ENCODE assay signal across 11 cellular contexts in genomic region chr13:100506600-100507422, GRCh38.
DNase-seq lines count a peak whose midpoint lies in the region; ATAC-seq, FAIRE-seq and TF ChIP-seq lines count a peak whose summit lies in the region.
"Had no signal": no experiment of that assay in that cellular context is flagged by ENCODE, and none has a peak within 500 bp of the region (broad histone marks: within the 10 kb centered on the region; RNA-seq: fewer than 3 reads in every experiment).

No MANE protein-coding gene starts in this region.

- no peak overlapping the region for H4K8ac ChIP-seq in H1 (ENCODE audit: extremely low read depth, insufficient read depth, low read length)

- CTCF ChIA-PET in H1 (lab: Charles Lee; ENCODE audit: partially characterized antibody), result interaction anchor here (0.6 to 0.7 kb wide), 2 partner anchors 381 to 892 kb away, joined by 3 read pairs; no protein-coding TSS in a partner anchor

- no peaks in the 10 kb centered on the region for H3K36me3 ChIP-seq in H1 (ENCODE audit: control insufficient read depth in 2 of 4, insufficient read depth in 4 of 4, low read length in 3 of 4)
- H3K36me3 ChIP-seq: tibial nerve had no signal

- no peaks in the 10 kb centered on the region for H3K9me3 ChIP-seq in H1 (ENCODE audit: insufficient read depth in 2 of 2, low read depth in 1 of 2, low read length in 1 of 2)
- H3K9me3 ChIP-seq: tibial nerve had no signal

- in situ Hi-C loops in GM13976 (cut with MboI; ENCODE audit: low sequenced_read_pairs, unreplicated experiment), result loop anchor here (25.0 kb wide), 1 partner anchor 595 kb away; no protein-coding TSS in a partner anchor

- no peak overlapping the region for H3K23ac ChIP-seq in H1 (ENCODE audit: insufficient read length)

- H2BK120ac ChIP-seq in H1 (replicated peaks; ENCODE audit: low read depth, low read length), result no peak overlapping the region

- H3K79me2 ChIP-seq in H1 (ENCODE audit: control insufficient read depth in 1 of 2, insufficient read depth in 2 of 2, low read length in 2 of 2), result no peaks in the 10 kb centered on the region

- no peak overlapping the region for H3K27ac ChIP-seq in H1 (ENCODE audit: low read depth, low read length)
- H3K27ac ChIP-seq: PC-9, tibial nerve had no signal

- no peak for TF ChIP-seq EP300 in H1 (IDR thresholded peaks at IDR 0.05; ENCODE audit: borderline replicate concordance in 1 of 2, low read depth in 2 of 2, low read length in 2 of 2)

- no peak overlapping the region for H3K4me3 ChIP-seq in H1 (ENCODE audit: extremely low read depth in 1 of 4, insufficient read depth in 2 of 4, low read depth in 3 of 4, low read length in 4 of 4)
- H3K4me3 ChIP-seq: PC-9, tibial nerve had no signal

- no peak overlapping the region for H3K56ac ChIP-seq in H1 (replicated peaks; ENCODE audit: insufficient read length, low read depth, low read length)

- no peak overlapping the region for H3K4me2 ChIP-seq in H1 (ENCODE audit: insufficient read depth in 1 of 2, low read depth in 2 of 2, low read length in 2 of 2)
- H3K4me2 ChIP-seq: PC-9 had no signal

- TF ChIP-seq CTCF in H1 (IDR thresholded peaks at IDR 0.05; ENCODE audit: control extremely low read depth in 1 of 3, insufficient read depth in 1 of 3, low read depth in 1 of 3, low read length in 3 of 3) (no peak), GM13976 (IDR thresholded peaks at IDR 0.05; ENCODE audit: borderline replicate concordance, control extremely low read depth, extremely low read depth, insufficient read depth, missing control alignments) (no peak)

- H4K20me1 ChIP-seq in H1 (replicated peaks in 1 of 2; ENCODE audit: control insufficient read depth in 1 of 2, insufficient read depth in 2 of 2, low read length in 2 of 2), result no peaks in the 10 kb centered on the region

- H2AFZ ChIP-seq in H1 (ENCODE audit: low read length), result no peak overlapping the region
- H2AFZ ChIP-seq: PC-9 had no signal

- H3K14ac ChIP-seq in H1 (ENCODE audit: insufficient read length), result no peak overlapping the region

- peaks cover 0 to 32% (median 15%) of the 10 kb centered on the region in 4 experiments; a peak in 6 of 7 replicates for H3K4me1 ChIP-seq in H1 (replicated peaks in 1 of 4; ENCODE audit: control insufficient read depth in 3 of 4, insufficient read depth in 4 of 4, low read length in 3 of 4)
- H3K4me1 ChIP-seq: tibial nerve had no signal

- H4K5ac ChIP-seq in H1 (ENCODE audit: insufficient read length, low read depth, low read length), result no peak overlapping the region

- no peak overlapping the region for H2AK5ac ChIP-seq in H1 (ENCODE audit: low read depth, low read length)

- peak overlapping the region; percentile 57; the same call in 1 of the 2 replicates for H2BK5ac ChIP-seq in H1 (ENCODE audit: low read depth, low read length)

- H2BK12ac ChIP-seq in H1 (ENCODE audit: low read depth, low read length), result peak overlapping the region; percentile 43; the same call in 1 of the 2 replicates

- H3K79me1 ChIP-seq in H1 (ENCODE audit: low read depth, low read length), result no peaks in the 10 kb centered on the region

- H3K23me2 ChIP-seq in H1 (ENCODE audit: low read depth, low read length), result no peaks in the 10 kb centered on the region

- H2BK15ac ChIP-seq in H1 (ENCODE audit: low read length), result no peak overlapping the region

- no peak overlapping the region for H3K4ac ChIP-seq in H1 (replicated peaks; ENCODE audit: insufficient read length, low read depth, low read length)

- H3K9ac ChIP-seq in H1 (replicated peaks in 1 of 4; ENCODE audit: extremely low read depth in 1 of 4, low read depth in 3 of 4, low read length in 3 of 4), result no peak overlapping the region

- no peak overlapping the region for H3K18ac ChIP-seq in H1 (ENCODE audit: extremely low read depth, low read length)

- POLR2A ChIA-PET in H1 (lab: Charles Lee; ENCODE audit: partially characterized antibody), result no interaction called here

- 93% methylated on average over 9 of the region's 9 CpGs; no CpG with 5 or more reads in 1 of the 2 experiments for WGBS in H1 (ENCODE audit: extremely low coverage in 1 of 2, insufficient coverage in 1 of 2, insufficient read length in 1 of 2, insufficient replicate concordance in 2 of 2, low coverage in 1 of 2, low lambda C conversion rate in 2 of 2, missing lambda C conversion rate in 1 of 2), 2 experiments

- FAIRE-seq in H1 (lab: Jason Lieb, UNC), result no peak
- FAIRE-seq: G401.6 had no signal

- H2BK20ac ChIP-seq in H1 (ENCODE audit: low read length), result no peak overlapping the region

- peak overlapping the region; percentile 42 for H4K91ac ChIP-seq in H1 (replicated peaks; ENCODE audit: insufficient read length, low read length)

- peak; percentile 98 for DNase-seq in NCI-H748 (lab: John Stamatoyannopoulos, UW; ENCODE audit: unreplicated experiment)
- no peak for DNase-seq in H1 (ENCODE audit: low read depth in 1 of 2, low spot score in 2 of 2)
- DNase-seq in GM13976 (ENCODE audit: low spot score), result no peak
- DNase-seq in COLO829 (ENCODE audit: low spot score), result no peak
- DNase-seq in A172 (ENCODE audit: low spot score), result no peak
- DNase-seq: glutamatergic neuron, PC-9 had no signal

- H3K27me3 ChIP-seq in H1 (replicated peaks in 1 of 4; ENCODE audit: control insufficient read depth in 3 of 4, extremely low read depth in 1 of 4, insufficient read depth in 3 of 4, low read length in 3 of 4), result no peaks in the 10 kb centered on the region
- H3K27me3 ChIP-seq: tibial nerve had no signal

- no peak for TF ChIP-seq POLR2A in H1 (IDR thresholded peaks at IDR 0.05; ENCODE audit: control extremely low read depth in 1 of 2, low read depth in 2 of 2, low read length in 2 of 2)

- no peak for TF ChIP-seq RAD21 in H1 (IDR thresholded peaks at IDR 0.05 in 1 of 2, conservative IDR thresholded peaks at IDR 0.05 in 1 of 2; ENCODE audit: low read depth in 2 of 2, low read length in 2 of 2)

- peak; percentile 41 for ATAC-seq in GM18867 (IDR thresholded peaks at IDR 0.05; ENCODE audit: unreplicated experiment)
- ATAC-seq in HG02884 (IDR thresholded peaks at IDR 0.05; ENCODE audit: unreplicated experiment), result peak; percentile 36

TF ChIP-seq in H1, 55 proteins besides CTCF, POLR2A, EP300 and RAD21 (continues in another document):
- TF ChIP-seq CREB1 (IDR thresholded peaks at IDR 0.05) (no peak), JUND (IDR thresholded peaks at IDR 0.05; ENCODE audit: low read length) (no peak), KDM1A (IDR thresholded peaks at IDR 0.05; ENCODE audit: borderline replicate concordance, low read length) (no peak), RXRA (IDR thresholded peaks at IDR 0.05; ENCODE audit: insufficient read depth, low read depth, low read length) (no peak), SUZ12 (IDR thresholded peaks at IDR 0.05; ENCODE audit: low read length) (no peak), EGR1 (IDR thresholded peaks at IDR 0.05; ENCODE audit: borderline replicate concordance, low read depth, low read length) (no peak), CHD1 (IDR thresholded peaks at IDR 0.05; ENCODE audit: low read depth, low read length) (no peak), BRCA1 (IDR thresholded peaks at IDR 0.05; ENCODE audit: low read depth, low read length) (no peak), ASH2L (IDR thresholded peaks at IDR 0.05; ENCODE audit: low read length) (no peak), USF2 (IDR thresholded peaks at IDR 0.05; ENCODE audit: low read length) (no peak), RNF2 (IDR thresholded peaks at IDR 0.05; ENCODE audit: borderline replicate concordance, low read depth, low read length, missing control alignments, poor library complexity, severe bottlenecking) (no peak), POU5F1 (IDR thresholded peaks at IDR 0.05; ENCODE audit: low read depth, low read length) (no peak), SP2 (IDR thresholded peaks at IDR 0.05; ENCODE audit: low read length) (no peak), E2F6 (IDR thresholded peaks at IDR 0.05) (no peak), KDM4A (IDR thresholded peaks at IDR 0.05; ENCODE audit: low read depth, low read length, severe bottlenecking) (no peak), YY1 (IDR thresholded peaks at IDR 0.05; ENCODE audit: low read depth, low read length) (no peak), SRF (IDR thresholded peaks at IDR 0.05; ENCODE audit: low read depth, low read length) (no peak), SAP30 (IDR thresholded peaks at IDR 0.05; ENCODE audit: insufficient read depth, insufficient replicate concordance, low read length) (no peak), RFX5 (IDR thresholded peaks at IDR 0.05; ENCODE audit: borderline replicate concordance, low read depth, low read length) (no peak)
